Comparison of ENCODE assay signal across 18 cellular contexts in the genomic region with DNA sequence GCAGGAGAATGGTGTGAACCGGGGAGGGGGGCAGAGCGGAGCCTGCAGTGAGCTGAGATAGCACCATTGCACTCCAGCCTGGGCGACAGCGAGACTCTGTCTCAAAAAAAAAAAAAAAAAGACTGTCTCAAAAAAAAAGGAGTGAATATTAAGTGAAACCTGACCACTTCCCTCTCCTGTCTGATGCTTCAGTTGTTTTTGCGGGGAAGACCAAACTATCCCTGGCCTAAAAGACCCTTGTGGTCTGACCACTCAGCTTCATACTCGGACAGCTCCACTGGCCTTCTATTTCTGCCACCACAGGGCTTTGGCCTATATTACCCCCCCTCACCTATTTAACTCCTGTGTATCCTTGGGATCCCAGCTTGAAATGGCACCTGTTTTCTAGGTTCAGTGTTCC. TPM values are rescaled to one million over a fixed set of nuclear protein-coding genes. Genes with fewer than 3 reads are reported as not detected.
DNase-seq lines count a peak whose midpoint lies in the region; ATAC-seq and TF ChIP-seq lines count a peak whose summit lies in the region.
"Had no signal": no experiment of that assay in that cellular context is flagged by ENCODE, and none has a peak within 500 bp of the region (broad histone marks: within the 10 kb centered on the region; RNA-seq: fewer than 3 reads in every experiment).

No MANE protein-coding gene starts in this region.

- CTCF ChIA-PET in activated CD4-positive, alpha-beta memory T cell treated with anti-CD3 and anti-CD28 coated beads, Interleukin-2, amount 10 ng/mL, durations not matched to agents 7 days and 5 days (lab: Charles Lee) = interaction anchor here (1.9 to 5.3 kb wide), 2 partner anchors 19 to 52 kb away, joined by 5 to 35 read pairs; no protein-coding TSS in a partner anchor

- no peaks in the 10 kb centered on the region for H3K27me3 Mint-ChIP-seq in stimulated activated naive CD8-positive, alpha-beta T cell treated with anti-CD3 and anti-CD28 coated beads, Interleukin-15, Interleukin-2, amounts not matched to agents 100 ng/mL and 50 ng/mL, for 24 hours
- no peaks in the 10 kb centered on the region for H3K27me3 Mint-ChIP-seq in stimulated activated naive CD8-positive, alpha-beta T cell treated with anti-CD3 and anti-CD28 coated beads, Interleukin-15, amount 100 ng/mL, for 72 hours
- H3K27me3 Mint-ChIP-seq in activated CD4-positive, alpha-beta memory T cell treated with anti-CD3 and anti-CD28 coated beads, Interleukin-2, amount 10 ng/mL, durations not matched to agents 7 days and 5 days = no peaks in the 10 kb centered on the region
- no peaks in the 10 kb centered on the region for H3K27me3 Mint-ChIP-seq in memory B cell
- H3K27me3 Mint-ChIP-seq: activated CD8-positive, alpha-beta memory T cell treated with anti-CD3 and anti-CD28 coated beads, Interleukin-2, amount 10 ng/mL, durations not matched to agents 7 days and 5 days had no signal

- H3K9me3 Mint-ChIP-seq in stimulated activated naive CD8-positive, alpha-beta T cell treated with anti-CD3 and anti-CD28 coated beads, Interleukin-15, Interleukin-2, amounts not matched to agents 100 ng/mL and 50 ng/mL, for 24 hours = no peaks in the 10 kb centered on the region
- no peaks in the 10 kb centered on the region for H3K9me3 Mint-ChIP-seq in stimulated activated naive CD8-positive, alpha-beta T cell treated with anti-CD3 and anti-CD28 coated beads, Interleukin-15, amount 100 ng/mL, for 72 hours
- no peaks in the 10 kb centered on the region for H3K9me3 Mint-ChIP-seq in activated CD4-positive, alpha-beta memory T cell treated with anti-CD3 and anti-CD28 coated beads, Interleukin-2, amount 10 ng/mL, durations not matched to agents 7 days and 5 days
- H3K9me3 Mint-ChIP-seq in memory B cell = no peaks in the 10 kb centered on the region

- no peak for TF ChIP-seq POLR2A in GM18505 (IDR thresholded peaks at IDR 0.05; ENCODE audit: borderline replicate concordance, extremely low read depth, insufficient read depth, insufficient read length)

- in situ Hi-C loops in ACHN (cut with HindIII; ENCODE audit: low pct_ligation_motif_present, low pct_unique_long_range_greater_than_20kb, low sequenced_read_pairs) = no loop called here

- DNase-seq in stimulated activated naive CD8-positive, alpha-beta T cell treated with anti-CD3 and anti-CD28 coated beads, Interleukin-15, amount 100 ng/mL, for 72 hours = no peak
- DNase-seq in activated CD4-positive, alpha-beta memory T cell treated with anti-CD3 and anti-CD28 coated beads, Interleukin-2, amount 10 ng/mL, durations not matched to agents 7 days and 5 days = no peak
- DNase-seq in memory B cell (ENCODE audit: low spot score in 2 of 2) (no peak), NCI-H2196 treated with DMSO at 0.1 percent for 48 hours (lab: John Stamatoyannopoulos, UW; ENCODE audit: unreplicated experiment) (no peak), ACHN (no peak)
- DNase-seq: activated CD8-positive, alpha-beta memory T cell treated with anti-CD3 and anti-CD28 coated beads, Interleukin-2, amount 10 ng/mL, durations not matched to agents 7 days and 5 days; effector CD8-positive, alpha-beta T cell; foreskin melanocyte; GF-D8; NCI-H1105 treated with DMSO at 0.1 percent for 48 hours; NCI-H446; Peyer's patch; retina; stimulated activated CD4-positive, alpha-beta T cell treated with anti-CD3 and anti-CD28 coated beads, Interleukin-4, amount 100 ng/mL, for 4 hours; stimulated activated naive CD8-positive, alpha-beta T cell treated with anti-CD3 and anti-CD28 coated beads, Interleukin-15, Interleukin-2, amounts not matched to agents 100 U/mL and 50 U/mL, for 24 hours had no signal

- no peak for ATAC-seq in stimulated activated naive CD8-positive, alpha-beta T cell treated with anti-CD3 and anti-CD28 coated beads, Interleukin-15, amount 100 ng/mL, for 72 hours
- ATAC-seq in memory B cell (ENCODE audit: low read depth) (no peak), GM18505 (IDR thresholded peaks at IDR 0.05; ENCODE audit: unreplicated experiment) (no peak), GM18867 (IDR thresholded peaks at IDR 0.05; ENCODE audit: unreplicated experiment) (no peak)
- ATAC-seq: activated CD8-positive, alpha-beta memory T cell treated with anti-CD3 and anti-CD28 coated beads, Interleukin-2, amount 10 ng/mL, durations not matched to agents 7 days and 5 days; stimulated activated naive CD8-positive, alpha-beta T cell treated with anti-CD3 and anti-CD28 coated beads, Interleukin-15, Interleukin-2, amounts not matched to agents 100 U/mL and 50 U/mL, for 24 hours had no signal

- H3K27ac Mint-ChIP-seq in stimulated activated naive CD8-positive, alpha-beta T cell treated with anti-CD3 and anti-CD28 coated beads, Interleukin-15, Interleukin-2, amounts not matched to agents 100 ng/mL and 50 ng/mL, for 24 hours = no peak overlapping the region
- H3K27ac Mint-ChIP-seq in stimulated activated naive CD8-positive, alpha-beta T cell treated with anti-CD3 and anti-CD28 coated beads, Interleukin-15, amount 100 ng/mL, for 72 hours = no peak overlapping the region
- peak overlapping the region; percentile 35 for H3K27ac Mint-ChIP-seq in activated CD4-positive, alpha-beta memory T cell treated with anti-CD3 and anti-CD28 coated beads, Interleukin-2, amount 10 ng/mL, durations not matched to agents 7 days and 5 days
- peak overlapping the region; percentile 93 for H3K27ac Mint-ChIP-seq in memory B cell

- peaks cover 45% of the 10 kb centered on the region for H3K4me1 Mint-ChIP-seq in stimulated activated naive CD8-positive, alpha-beta T cell treated with anti-CD3 and anti-CD28 coated beads, Interleukin-15, Interleukin-2, amounts not matched to agents 100 ng/mL and 50 ng/mL, for 24 hours (ENCODE audit: low read depth)
- peaks cover 50% of the 10 kb centered on the region for H3K4me1 Mint-ChIP-seq in stimulated activated naive CD8-positive, alpha-beta T cell treated with anti-CD3 and anti-CD28 coated beads, Interleukin-15, amount 100 ng/mL, for 72 hours
- peaks cover 42% of the 10 kb centered on the region for H3K4me1 Mint-ChIP-seq in activated CD4-positive, alpha-beta memory T cell treated with anti-CD3 and anti-CD28 coated beads, Interleukin-2, amount 10 ng/mL, durations not matched to agents 7 days and 5 days
- peaks cover 39% of the 10 kb centered on the region for H3K4me1 Mint-ChIP-seq in memory B cell

- peaks cover 47% of the 10 kb centered on the region for H3K36me3 Mint-ChIP-seq in stimulated activated naive CD8-positive, alpha-beta T cell treated with anti-CD3 and anti-CD28 coated beads, Interleukin-15, Interleukin-2, amounts not matched to agents 100 ng/mL and 50 ng/mL, for 24 hours (ENCODE audit: low read depth)
- peaks cover 52% of the 10 kb centered on the region for H3K36me3 Mint-ChIP-seq in activated CD4-positive, alpha-beta memory T cell treated with anti-CD3 and anti-CD28 coated beads, Interleukin-2, amount 10 ng/mL, durations not matched to agents 7 days and 5 days (ENCODE audit: low read depth)
- peaks cover 38% of the 10 kb centered on the region for H3K36me3 Mint-ChIP-seq in memory B cell

- POLR2A ChIA-PET in activated CD4-positive, alpha-beta memory T cell treated with anti-CD3 and anti-CD28 coated beads, Interleukin-2, amount 10 ng/mL, durations not matched to agents 7 days and 5 days (lab: Charles Lee) = interaction anchor here (1.4 kb wide), 1 partner anchor 51 kb away, joined by 3 read pairs; the partner anchor contains the start of gene PPP1R37

- H3K4me3 Mint-ChIP-seq in stimulated activated naive CD8-positive, alpha-beta T cell treated with anti-CD3 and anti-CD28 coated beads, Interleukin-15, Interleukin-2, amounts not matched to agents 100 ng/mL and 50 ng/mL, for 24 hours = peak overlapping the region; percentile 39
- peak overlapping the region in 1 of 2 donors; percentile 33 for H3K4me3 Mint-ChIP-seq in stimulated activated naive CD8-positive, alpha-beta T cell treated with anti-CD3 and anti-CD28 coated beads, Interleukin-15, amount 100 ng/mL, for 72 hours
- H3K4me3 Mint-ChIP-seq in activated CD4-positive, alpha-beta memory T cell treated with anti-CD3 and anti-CD28 coated beads, Interleukin-2, amount 10 ng/mL, durations not matched to agents 7 days and 5 days = peak overlapping the region; percentile 36
- peak overlapping the region; percentile 90 for H3K4me3 Mint-ChIP-seq in memory B cell

RNA-seq across cellular contexts. Expression of gene CLASRP, which starts 2.3 kb away (rescaled TPM):
- total RNA-seq in activated CD4-positive, alpha-beta memory T cell treated with anti-CD3 and anti-CD28 coated beads, Interleukin-2, amount 10 ng/mL, durations not matched to agents 7 days and 5 days = 10 to 100 TPM; 84.3 to 88.0 TPM

RNA-seq across cellular contexts. Expression of gene ZNF296, which starts 35.2 kb away (rescaled TPM):
- 1 to 10 TPM; 5.4 to 5.9 TPM for total RNA-seq in activated CD4-positive, alpha-beta memory T cell treated with anti-CD3 and anti-CD28 coated beads, Interleukin-2, amount 10 ng/mL, durations not matched to agents 7 days and 5 days

RNA-seq across cellular contexts. Expression of gene GEMIN7, which starts 37.9 kb away (rescaled TPM):
- 10 to 100 TPM; 31.7 to 35.5 TPM for total RNA-seq in activated CD4-positive, alpha-beta memory T cell treated with anti-CD3 and anti-CD28 coated beads, Interleukin-2, amount 10 ng/mL, durations not matched to agents 7 days and 5 days

RNA-seq across cellular contexts. Expression of gene RELB, which starts 39.9 kb away (rescaled TPM):
- total RNA-seq in activated CD4-positive, alpha-beta memory T cell treated with anti-CD3 and anti-CD28 coated beads, Interleukin-2, amount 10 ng/mL, durations not matched to agents 7 days and 5 days = 10 to 100 TPM; 32.6 to 33.5 TPM

RNA-seq across cellular contexts. Expression of gene PPP1R37, which starts 51.9 kb away (rescaled TPM):
- total RNA-seq in activated CD4-positive, alpha-beta memory T cell treated with anti-CD3 and anti-CD28 coated beads, Interleukin-2, amount 10 ng/mL, durations not matched to agents 7 days and 5 days = 10 to 100 TPM; 16.3 to 16.4 TPM

Comparison
In these comparisons a context has a peak if more than half of its experiments do, and no peak if none do; other contexts are left out.
1. H3K27ac Mint-ChIP-seq: peak in activated CD4-positive, alpha-beta memory T cell treated with anti-CD3 and anti-CD28 coated beads, Interleukin-2, amount 10 ng/mL, durations not matched to agents 7 days and 5 days (single experiment) and memory B cell (single experiment); none in stimulated activated naive CD8-positive, alpha-beta T cell treated with anti-CD3 and anti-CD28 coated beads, Interleukin-15, Interleukin-2, amounts not matched to agents 100 ng/mL and 50 ng/mL, for 24 hours (single experiment) and stimulated activated naive CD8-positive, alpha-beta T cell treated with anti-CD3 and anti-CD28 coated beads, Interleukin-15, amount 100 ng/mL, for 72 hours (0 of 2).